Comparison of ENCODE assay signal across 30 cellular contexts in the genomic region with DNA sequence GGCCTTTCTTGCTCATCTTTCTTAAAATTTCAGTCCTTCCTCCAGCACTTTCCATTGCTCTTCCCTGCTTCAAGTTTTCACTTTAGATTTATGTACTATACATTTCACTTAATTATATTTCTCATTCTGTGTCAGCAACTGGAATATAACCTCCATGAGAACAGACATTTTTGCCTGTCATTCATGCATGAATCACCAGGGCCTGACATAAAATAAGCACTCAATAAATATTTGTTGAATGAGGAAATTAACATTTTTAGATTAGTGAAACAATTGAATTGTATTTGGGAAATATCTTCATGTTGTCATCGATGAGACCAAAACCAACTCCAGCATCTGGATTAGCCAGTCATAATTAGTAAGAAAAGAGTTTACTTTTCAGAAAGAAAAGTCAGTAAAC.
"Had no signal": no experiment of that assay in that cellular context is flagged by ENCODE, and none has a peak within 500 bp of the region (broad histone marks: within the 10 kb centered on the region; RNA-seq: fewer than 3 reads in every experiment).

No MANE protein-coding gene starts in this region.

- H3K79me2 ChIP-seq: parathyroid adenoma had no signal

- H3K36me3 Mint-ChIP-seq: brain had no signal

- H3K9me3 ChIP-seq: testis, vagina had no signal

- H3K27ac ChIP-seq: gastroesophageal sphincter, parathyroid adenoma, skin epidermis, testis, vagina had no signal

- H3K9me3 Mint-ChIP-seq: brain, nephron had no signal

- H3K4me3 ChIP-seq: gastroesophageal sphincter, skin epidermis, testis, vagina had no signal

- H3K4me1 ChIP-seq: parathyroid adenoma, testis had no signal

- H2AFZ ChIP-seq: parathyroid adenoma had no signal

- H3K27me3 Mint-ChIP-seq: activated naive CD8-positive, alpha-beta T cell treated with anti-CD3 and anti-CD28 coated beads, Interleukin-2, amount 50 U/mL, for 24 hours; stimulated activated naive B cell treated with anti-CD40 and anti-IgM and Interleukin-4, amounts not matched to agents 10 μg/mL and 1 μg/mL and 100 μg/mL, for 72 hours had no signal

- H3K4me3 Mint-ChIP-seq: activated CD8-positive, alpha-beta T cell treated with anti-CD3 and anti-CD28 coated beads, Interleukin-2, amount 10 ng/mL, durations not matched to agents 7 days and 5 days; activated naive CD8-positive, alpha-beta T cell treated with anti-CD3 and anti-CD28 coated beads, Interleukin-2, amount 50 U/mL, for 24 hours; activated T-helper 1 cell treated with anti-CD3 and anti-CD28 coated beads, Interleukin-12 subunit alpha, Interleukin-12 subunit beta, Interleukin-2, Interleukin-4 antibody, amounts not matched to agents 30 ng/mL and 10 ng/mL and 1 ng/mL, durations not matched to agents 14 hours and 24 hours and 36 hours; brain; nephron; stimulated activated naive B cell treated with anti-CD40 and anti-IgM and Interleukin-4, amounts not matched to agents 10 μg/mL and 1 μg/mL and 100 μg/mL, for 72 hours had no signal

- FAIRE-seq: islet of Langerhans had no signal

- ATAC-seq: activated CD8-positive, alpha-beta T cell treated with anti-CD3 and anti-CD28 coated beads, Interleukin-2, amount 10 ng/mL, durations not matched to agents 7 days and 5 days; activated naive CD8-positive, alpha-beta T cell treated with anti-CD3 and anti-CD28 coated beads, Interleukin-2, amount 50 U/mL, for 24 hours; esophagus mucosa; gastroesophageal sphincter; left cardiac atrium; right cardiac atrium; stimulated activated naive B cell treated with anti-CD40 and anti-IgM and Interleukin-4, amounts not matched to agents 10 μg/mL and 1 μg/mL and 100 μg/mL, for 72 hours had no signal

- H3K9ac ChIP-seq: parathyroid adenoma had no signal

- H3K27ac Mint-ChIP-seq: activated CD8-positive, alpha-beta T cell treated with anti-CD3 and anti-CD28 coated beads, Interleukin-2, amount 10 ng/mL, durations not matched to agents 7 days and 5 days; activated naive CD8-positive, alpha-beta T cell treated with anti-CD3 and anti-CD28 coated beads, Interleukin-2, amount 50 U/mL, for 24 hours; activated T-helper 1 cell treated with anti-CD3 and anti-CD28 coated beads, Interleukin-12 subunit alpha, Interleukin-12 subunit beta, Interleukin-2, Interleukin-4 antibody, amounts not matched to agents 30 ng/mL and 10 ng/mL and 1 ng/mL, durations not matched to agents 14 hours and 24 hours and 36 hours; brain; nephron; stimulated activated naive B cell treated with anti-CD40 and anti-IgM and Interleukin-4, amounts not matched to agents 10 μg/mL and 1 μg/mL and 100 μg/mL, for 72 hours had no signal

- DNase-seq: activated CD4-positive, alpha-beta T cell treated with anti-CD3 and anti-CD28 coated beads for 1 hour; activated CD4-positive, alpha-beta T cell treated with anti-CD3 and anti-CD28 coated beads, Interleukin-2, amount 50 U/mL, for 1 hour; activated CD8-positive, alpha-beta T cell treated with anti-CD3 and anti-CD28 coated beads, Interleukin-2, amount 10 ng/mL, durations not matched to agents 7 days and 5 days; activated gamma-delta T cell; activated naive CD4-positive, alpha-beta T cell treated with anti-CD3 and anti-CD28 coated beads, Interleukin-2, amount 50 U/mL, for 16 hours; activated naive CD8-positive, alpha-beta T cell treated with anti-CD3 and anti-CD28 coated beads, Interleukin-2, amount 50 U/mL, for 24 hours; aorta; central memory CD4-positive, alpha-beta T cell; dermis blood vessel endothelial cell; effector CD8-positive, alpha-beta T cell; head of caudate nucleus; hypothalamus; left cardiac atrium; mesenchymal stem cell; right cardiac atrium; stimulated activated CD4-positive, alpha-beta T cell treated with anti-CD3 and anti-CD28 coated beads, Interleukin-2, amount 100 ng/mL, for 48 hours; stimulated activated CD8-positive, alpha-beta memory T cell treated with anti-CD3 and anti-CD28 coated beads, Interleukin-4, amount 100 ng/mL, for 48 hours; stimulated activated naive B cell treated with anti-CD40 and anti-IgM and Interleukin-4, amounts not matched to agents 10 μg/mL and 1 μg/mL and 100 μg/mL, for 72 hours; T-helper 9 cell; testis; trophoblast cell had no signal

- H3K4me1 Mint-ChIP-seq: brain, nephron had no signal

- H3K27me3 ChIP-seq: gastroesophageal sphincter, testis, vagina had no signal
